In the genomic region with DNA sequence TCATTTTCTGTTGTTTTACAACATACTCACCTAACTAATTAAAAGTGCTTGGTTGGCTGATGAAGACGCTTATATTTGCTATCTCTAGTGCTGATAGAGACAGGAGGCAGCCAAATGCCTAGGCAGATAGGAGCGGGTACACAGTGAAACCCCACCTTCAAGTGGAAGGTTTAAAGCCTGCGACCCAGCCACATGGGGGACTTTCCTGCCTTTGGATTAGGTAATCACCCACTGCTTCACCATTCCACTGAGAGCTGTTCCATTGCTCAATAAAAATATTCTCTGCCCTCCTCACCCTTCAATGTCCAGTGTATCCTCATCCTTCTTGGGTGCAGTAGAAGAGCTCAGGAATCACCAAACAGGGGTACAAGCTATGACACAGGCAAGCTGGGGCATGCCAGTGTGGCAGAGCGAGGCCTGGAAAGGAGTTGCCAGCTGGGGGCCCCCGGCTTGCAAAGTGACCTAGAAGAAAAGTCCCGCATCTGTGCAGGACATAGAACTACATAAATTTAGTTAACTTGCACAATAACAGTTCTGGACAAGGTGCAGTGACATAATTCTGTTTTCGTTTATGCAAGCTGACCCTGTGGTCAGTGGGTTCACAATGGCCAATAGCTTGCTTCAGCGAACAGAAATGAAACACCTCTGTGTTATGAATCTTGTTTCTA, we compare ENCODE assay signal across 29 cellular contexts.
"Had no signal": no experiment of that assay in that cellular context is flagged by ENCODE, and none has a peak within 500 bp of the region (broad histone marks: within the 10 kb centered on the region; RNA-seq: fewer than 3 reads in every experiment).

No MANE protein-coding gene starts in this region.

- H3K4me2 ChIP-seq: smooth muscle cell had no signal

- H3K4me1 Mint-ChIP-seq: activated CD4-positive, alpha-beta T cell treated with anti-CD3 and anti-CD28 coated beads for 36 hours; activated naive CD8-positive, alpha-beta T cell treated with anti-CD3 and anti-CD28 coated beads for 36 hours; naive B cell; nephron progenitor cell; stimulated activated memory B cell treated with anti-CD40 and anti-IgM and Interleukin-4, amounts not matched to agents 10 μg/mL and 1 μg/mL and 100 μg/mL, for 72 hours; stimulated activated naive CD8-positive, alpha-beta T cell treated with anti-CD3 and anti-CD28 coated beads, Interleukin-15, amount 100 ng/mL, for 72 hours had no signal

- H3K36me3 Mint-ChIP-seq: activated CD8-positive, alpha-beta memory T cell treated with anti-CD3 and anti-CD28 coated beads, Interleukin-2, amount 10 ng/mL, durations not matched to agents 7 days and 5 days; activated naive CD8-positive, alpha-beta T cell treated with anti-CD3 and anti-CD28 coated beads for 36 hours; brain; mesothelial cell of epicardium; naive B cell; stimulated activated memory B cell treated with anti-CD40 and anti-IgM and Interleukin-4, amounts not matched to agents 10 μg/mL and 1 μg/mL and 100 μg/mL, for 72 hours had no signal

- H3K27ac ChIP-seq: adrenal gland, neutrophil, ovary, upper lobe of right lung had no signal

- H3K4me3 Mint-ChIP-seq: activated CD4-positive, alpha-beta T cell treated with anti-CD3 and anti-CD28 coated beads for 36 hours; activated CD8-positive, alpha-beta T cell treated with anti-CD3 and anti-CD28 coated beads, Interleukin-2, amount 10 ng/mL, durations not matched to agents 7 days and 5 days; activated naive CD8-positive, alpha-beta T cell treated with anti-CD3 and anti-CD28 coated beads for 36 hours; brain; mesothelial cell of epicardium; naive B cell; nephron progenitor cell; stimulated activated memory B cell treated with anti-CD40 and anti-IgM and Interleukin-4, amounts not matched to agents 10 μg/mL and 1 μg/mL and 100 μg/mL, for 72 hours; stimulated activated naive CD8-positive, alpha-beta T cell treated with anti-CD3 and anti-CD28 coated beads, Interleukin-15, amount 100 ng/mL, for 72 hours had no signal

- ATAC-seq: activated CD4-positive, alpha-beta T cell treated with anti-CD3 and anti-CD28 coated beads for 36 hours; activated CD8-positive, alpha-beta memory T cell treated with anti-CD3 and anti-CD28 coated beads, Interleukin-2, amount 10 ng/mL, durations not matched to agents 7 days and 5 days; activated CD8-positive, alpha-beta T cell treated with anti-CD3 and anti-CD28 coated beads, Interleukin-2, amount 10 ng/mL, durations not matched to agents 7 days and 5 days; esophagus mucosa; stimulated activated memory B cell treated with anti-CD40 and anti-IgM and Interleukin-4, amounts not matched to agents 10 μg/mL and 1 μg/mL and 100 μg/mL, for 72 hours; stimulated activated naive CD8-positive, alpha-beta T cell treated with anti-CD3 and anti-CD28 coated beads, Interleukin-15, amount 100 ng/mL, for 72 hours; upper lobe of right lung had no signal

- H3K4me3 ChIP-seq: adrenal gland, ovary, smooth muscle cell, upper lobe of right lung had no signal

- H3K27ac Mint-ChIP-seq: activated CD4-positive, alpha-beta T cell treated with anti-CD3 and anti-CD28 coated beads for 36 hours; activated CD8-positive, alpha-beta memory T cell treated with anti-CD3 and anti-CD28 coated beads, Interleukin-2, amount 10 ng/mL, durations not matched to agents 7 days and 5 days; activated CD8-positive, alpha-beta T cell treated with anti-CD3 and anti-CD28 coated beads, Interleukin-2, amount 10 ng/mL, durations not matched to agents 7 days and 5 days; activated naive CD8-positive, alpha-beta T cell treated with anti-CD3 and anti-CD28 coated beads for 36 hours; brain; mesothelial cell of epicardium; naive B cell; nephron progenitor cell; progenitor cell of endocrine pancreas; stimulated activated memory B cell treated with anti-CD40 and anti-IgM and Interleukin-4, amounts not matched to agents 10 μg/mL and 1 μg/mL and 100 μg/mL, for 72 hours; stimulated activated naive CD8-positive, alpha-beta T cell treated with anti-CD3 and anti-CD28 coated beads, Interleukin-15, amount 100 ng/mL, for 72 hours had no signal

- H3K27me3 Mint-ChIP-seq: activated CD8-positive, alpha-beta memory T cell treated with anti-CD3 and anti-CD28 coated beads, Interleukin-2, amount 10 ng/mL, durations not matched to agents 7 days and 5 days; progenitor cell of endocrine pancreas; stimulated activated memory B cell treated with anti-CD40 and anti-IgM and Interleukin-4, amounts not matched to agents 10 μg/mL and 1 μg/mL and 100 μg/mL, for 72 hours; stimulated activated naive CD8-positive, alpha-beta T cell treated with anti-CD3 and anti-CD28 coated beads, Interleukin-15, amount 100 ng/mL, for 72 hours had no signal

- H3K9me3 Mint-ChIP-seq: activated naive CD8-positive, alpha-beta T cell treated with anti-CD3 and anti-CD28 coated beads for 36 hours; brain; mesothelial cell of epicardium; naive B cell; nephron progenitor cell; stimulated activated memory B cell treated with anti-CD40 and anti-IgM and Interleukin-4, amounts not matched to agents 10 μg/mL and 1 μg/mL and 100 μg/mL, for 72 hours; stimulated activated naive CD8-positive, alpha-beta T cell treated with anti-CD3 and anti-CD28 coated beads, Interleukin-15, amount 100 ng/mL, for 72 hours had no signal

- H3K27me3 ChIP-seq: adrenal gland, neutrophil, ovary, upper lobe of right lung had no signal

- H3K4me1 ChIP-seq: adrenal gland, upper lobe of right lung had no signal

- H3K36me3 ChIP-seq: adrenal gland, neutrophil, ovary, upper lobe of right lung had no signal

- H3K9me3 ChIP-seq: adrenal gland, neutrophil, ovary, upper lobe of right lung had no signal

- DNase-seq: activated CD4-positive, alpha-beta T cell treated with anti-CD3 and anti-CD28 coated beads for 36 hours; activated CD4-positive, CD25-positive, alpha-beta regulatory T cell; activated CD8-positive, alpha-beta memory T cell treated with anti-CD3 and anti-CD28 coated beads, Interleukin-2, amount 10 ng/mL, durations not matched to agents 7 days and 5 days; activated CD8-positive, alpha-beta T cell treated with anti-CD3 and anti-CD28 coated beads, Interleukin-2, amount 10 ng/mL, durations not matched to agents 7 days and 5 days; activated effector memory CD4-positive, alpha-beta T cell treated with Interleukin-2 at 50 U/mL for 16 hours; activated naive CD4-positive, alpha-beta T cell treated with Interleukin-2 at 50 U/mL for 16 hours; activated naive CD8-positive, alpha-beta T cell treated with anti-CD3 and anti-CD28 coated beads for 36 hours; activated T-cell treated with anti-CD3 and anti-CD28 coated beads, Interleukin-2, amount 50 U/mL, for 48 hours; adrenal gland; aorta; caudate nucleus; foreskin fibroblast; kidney; naive B cell; nephron progenitor cell; ovary; stimulated activated CD4-positive, alpha-beta T cell treated with anti-CD3 and anti-CD28 coated beads, Interleukin-1b, Interleukin-23, amount 100 ng/mL, for 48 hours; stimulated activated CD4-positive, alpha-beta T cell treated with anti-CD3 and anti-CD28 coated beads, Interleukin-4, amount 100 ng/mL, for 4 hours; stimulated activated CD8-positive, alpha-beta memory T cell treated with anti-CD3 and anti-CD28 coated beads, Interleukin-4, amount 100 ng/mL, for 48 hours; stimulated activated naive CD8-positive, alpha-beta T cell treated with anti-CD3 and anti-CD28 coated beads, Interleukin-15, amount 100 ng/mL, for 72 hours; substantia nigra; upper lobe of right lung had no signal
